20 cellular contexts compared by ENCODE assay signal in genomic region chr6:76453270-76453669, GRCh38.
"Had no signal": no experiment of that assay in that cellular context is flagged by ENCODE, and none has a peak within 500 bp of the region (broad histone marks: within the 10 kb centered on the region; RNA-seq: fewer than 3 reads in every experiment).

No MANE protein-coding gene starts in this region.

- H3K4me1 Mint-ChIP-seq: activated CD4-positive, alpha-beta memory T cell treated with anti-CD3 and anti-CD28 coated beads, Interleukin-2, amount 10 ng/mL, durations not matched to agents 7 days and 5 days; activated CD4-positive, alpha-beta T cell treated with anti-CD3 and anti-CD28 coated beads, Interleukin-2, amount 10 ng/mL, durations not matched to agents 7 days and 5 days; naive thymus-derived CD8-positive, alpha-beta T cell; neural crest cell; T-helper 17 cell had no signal

- DNase-seq: activated CD4-positive, alpha-beta memory T cell treated with anti-CD3 and anti-CD28 coated beads, Interleukin-2, amount 10 ng/mL, durations not matched to agents 7 days and 5 days; activated CD4-positive, alpha-beta T cell treated with anti-CD3 and anti-CD28 coated beads for 1 hour; activated CD4-positive, alpha-beta T cell treated with anti-CD3 and anti-CD28 coated beads, Interleukin-2, amount 10 ng/mL, durations not matched to agents 7 days and 5 days; activated CD8-positive, alpha-beta memory T cell treated with anti-CD3 and anti-CD28 coated beads, Interleukin-2, amount 50 U/mL, for 48 hours; activated gamma-delta T cell; activated naive CD4-positive, alpha-beta T cell treated with anti-CD3 and anti-CD28 coated beads, Interleukin-2, amount 50 U/mL, for 16 hours; activated T-cell treated with anti-CD3 and anti-CD28 coated beads, Interleukin-2, amount 50 U/mL, for 24 hours; colonic mucosa; effector memory CD4-positive, alpha-beta T cell; left ventricle myocardium inferior; naive thymus-derived CD8-positive, alpha-beta T cell; occipital lobe; stimulated activated naive CD8-positive, alpha-beta T cell treated with anti-CD3 and anti-CD28 coated beads, Interleukin-15, Interleukin-2, amounts not matched to agents 100 U/mL and 50 U/mL, for 24 hours; T-helper 17 cell; T1000; testis; transverse colon had no signal

- H3K4me1 ChIP-seq: colonic mucosa, left ventricle myocardium inferior, right atrium auricular region, testis, transverse colon had no signal

- H3K27ac Mint-ChIP-seq: activated CD4-positive, alpha-beta memory T cell treated with anti-CD3 and anti-CD28 coated beads, Interleukin-2, amount 10 ng/mL, durations not matched to agents 7 days and 5 days; activated CD4-positive, alpha-beta T cell treated with anti-CD3 and anti-CD28 coated beads, Interleukin-2, amount 10 ng/mL, durations not matched to agents 7 days and 5 days; activated T-cell treated with anti-CD3 and anti-CD28 coated beads, Interleukin-2, amount 50 U/mL, for 24 hours; T-helper 17 cell had no signal

- H3K4me3 ChIP-seq: colonic mucosa, dorsolateral prefrontal cortex, left ventricle myocardium inferior, right atrium auricular region, testis, transverse colon had no signal

- H3K4me3 Mint-ChIP-seq: activated CD4-positive, alpha-beta memory T cell treated with anti-CD3 and anti-CD28 coated beads, Interleukin-2, amount 10 ng/mL, durations not matched to agents 7 days and 5 days; activated CD4-positive, alpha-beta T cell treated with anti-CD3 and anti-CD28 coated beads, Interleukin-2, amount 10 ng/mL, durations not matched to agents 7 days and 5 days; activated T-cell treated with anti-CD3 and anti-CD28 coated beads, Interleukin-2, amount 50 U/mL, for 24 hours; naive thymus-derived CD8-positive, alpha-beta T cell; neural crest cell; T-helper 17 cell had no signal

- H3K27me3 Mint-ChIP-seq: activated CD4-positive, alpha-beta memory T cell treated with anti-CD3 and anti-CD28 coated beads, Interleukin-2, amount 10 ng/mL, durations not matched to agents 7 days and 5 days; activated CD4-positive, alpha-beta T cell treated with anti-CD3 and anti-CD28 coated beads, Interleukin-2, amount 10 ng/mL, durations not matched to agents 7 days and 5 days; activated T-cell treated with anti-CD3 and anti-CD28 coated beads, Interleukin-2, amount 50 U/mL, for 24 hours; naive thymus-derived CD8-positive, alpha-beta T cell; T-helper 17 cell had no signal

- H3K36me3 ChIP-seq: colonic mucosa, left ventricle myocardium inferior, right atrium auricular region, transverse colon had no signal

- ATAC-seq: naive thymus-derived CD8-positive, alpha-beta T cell; stimulated activated naive CD8-positive, alpha-beta T cell treated with anti-CD3 and anti-CD28 coated beads, Interleukin-15, Interleukin-2, amounts not matched to agents 100 U/mL and 50 U/mL, for 24 hours; T-helper 17 cell had no signal

- H3K9me3 ChIP-seq: colonic mucosa, right atrium auricular region, testis, transverse colon had no signal

- H3K27me3 ChIP-seq: colonic mucosa, dorsolateral prefrontal cortex, right atrium auricular region, testis, transverse colon had no signal
